1 cellular context compared by ENCODE assay signal in genomic region chr10:30411263-30411662, GRCh38.
A peak's percentile ranks its signal among the peaks of the same experiment; 100 is the strongest.
TF ChIP-seq lines count a peak whose summit lies in the region.

No MANE protein-coding gene starts in this region.

TF ChIP-seq in GM12878, 131 proteins besides CTCF, POLR2A, EP300 and RAD21:
- no peak for TF ChIP-seq HCFC1 (IDR thresholded peaks at IDR 0.05; ENCODE audit: low read length)
- TF ChIP-seq JUNB (IDR thresholded peaks at IDR 0.05) = peak; percentile 58
- TF ChIP-seq RCOR1 (conservative IDR thresholded peaks at IDR 0.05; ENCODE audit: low read depth, low read length) = no peak
- no peak for TF ChIP-seq LARP7 (IDR thresholded peaks at IDR 0.05)
- TF ChIP-seq GATAD2B (conservative IDR thresholded peaks at IDR 0.05; ENCODE audit: low read depth) = no peak
TF ChIP-seq in GM12878: peak in this region for 1.
